Comparison of ENCODE assay signal across 8 cellular contexts in genomic region chr17:82592751-82593589, GRCh38. TPM values are rescaled to one million over a fixed set of nuclear protein-coding genes. Genes with fewer than 3 reads are reported as not detected.
A peak's percentile ranks its signal among the peaks of the same experiment; 100 is the strongest.
DNase-seq lines count a peak whose midpoint lies in the region; ATAC-seq and TF ChIP-seq lines count a peak whose summit lies in the region.

No MANE protein-coding gene starts in this region.

- no peak overlapping the region for H2AFZ ChIP-seq in Loucy (ENCODE audit: low read length)

- H3K79me2 ChIP-seq in Loucy (ENCODE audit: insufficient read depth, low read length): peaks cover 25% of the 10 kb centered on the region

- H3K4me2 ChIP-seq in Loucy (ENCODE audit: low read depth, low read length, poor library complexity, severe bottlenecking): peak overlapping the region; percentile 98

- TF ChIP-seq CTCF in CD8-positive, alpha-beta T cell (IDR thresholded peaks at IDR 0.05): no peak
- TF ChIP-seq CTCF in Loucy (conservative IDR thresholded peaks at IDR 0.05; ENCODE audit: low read length) (no peak), prostate gland (IDR thresholded peaks at IDR 0.05) (no peak), vagina (IDR thresholded peaks at IDR 0.05) (no peak)

- H3K9me3 Mint-ChIP-seq in CD8-positive, alpha-beta T cell: no peaks in the 10 kb centered on the region

- peak overlapping the region; percentile 74 for H3K4me3 Mint-ChIP-seq in CD8-positive, alpha-beta T cell

- no peaks in the 10 kb centered on the region for H3K27me3 Mint-ChIP-seq in CD8-positive, alpha-beta T cell (ENCODE audit: low read depth)

- H3K9me3 ChIP-seq in CD8-positive, alpha-beta T cell (ENCODE audit: low read length): no peaks in the 10 kb centered on the region
- H3K9me3 ChIP-seq in Loucy (ENCODE audit: insufficient read depth, low read depth, low read length) (no peaks in the 10 kb centered on the region), prostate gland (no peaks in the 10 kb centered on the region), vagina (no peaks in the 10 kb centered on the region)

- peaks cover 6% of the 10 kb centered on the region for H3K36me3 ChIP-seq in CD8-positive, alpha-beta T cell (ENCODE audit: insufficient read depth, low read length)
- peaks cover 27% of the 10 kb centered on the region for H3K36me3 ChIP-seq in Loucy (ENCODE audit: insufficient read depth, low read length)
- H3K36me3 ChIP-seq in prostate gland: peaks cover 0 to 1% of the 10 kb centered on the region in 2 donors
- peaks cover 0 to 22% of the 10 kb centered on the region in 2 donors for H3K36me3 ChIP-seq in vagina

- H3K36me3 Mint-ChIP-seq in CD8-positive, alpha-beta T cell: peaks cover 15% of the 10 kb centered on the region

- intact Hi-C loops in CD8-positive, alpha-beta T cell (cut with DNase I, micrococcal nuclease): loop anchor here (1.0 to 5.0 kb wide), 3 partner anchors 54 to 76 kb away; partner anchors contain the start of genes FOXK2 (in 1 of the 2) and WDR45B (in 1 of the 2)
- intact Hi-C loops in left ventricle myocardium superior (cut with micrococcal nuclease): no loop called here
- intact Hi-C loops in prostate gland (cut with DNase I): no loop called here
- intact Hi-C loops in vagina (cut with DNase I): no loop called here

- H3K9ac ChIP-seq in Loucy (ENCODE audit: low read depth, low read length, poor library complexity, severe bottlenecking): peak overlapping the region; percentile 96

- H4K20me1 ChIP-seq in Loucy (ENCODE audit: insufficient read depth, low read length, poor library complexity, severe bottlenecking): no peaks in the 10 kb centered on the region

- 9% methylated on average over 30 of the region's 30 CpGs for WGBS in prostate gland

- POLR2A ChIA-PET in CD8-positive, alpha-beta T cell (lab: Charles Lee): interaction anchor here (0.6 kb wide), 1 partner anchor 612 kb away, joined by 6 read pairs; no protein-coding TSS in a partner anchor

- ATAC-seq in CD8-positive, alpha-beta T cell: peak; percentile 41
- peak; percentile 52 for ATAC-seq in left ventricle myocardium superior
- ATAC-seq in HG02642 (IDR thresholded peaks at IDR 0.05; ENCODE audit: poor library complexity, unreplicated experiment): no peak

- no peaks in the 10 kb centered on the region for H3K27me3 ChIP-seq in CD8-positive, alpha-beta T cell (ENCODE audit: insufficient read depth, low read length)
- H3K27me3 ChIP-seq in Loucy (ENCODE audit: insufficient read depth, low read length, poor library complexity, severe bottlenecking): no peaks in the 10 kb centered on the region
- H3K27me3 ChIP-seq in prostate gland (replicated peaks; ENCODE audit: insufficient read depth): no peaks in the 10 kb centered on the region
- no peaks in the 10 kb centered on the region for H3K27me3 ChIP-seq in vagina

- H3K4me3 ChIP-seq in CD8-positive, alpha-beta T cell (ENCODE audit: low read depth, low read length): peak overlapping the region; percentile 76
- H3K4me3 ChIP-seq in Loucy (ENCODE audit: low read length, poor library complexity, severe bottlenecking) (peak overlapping the region; percentile 84), prostate gland (peak overlapping the region; percentile 46 to 50), vagina (peak overlapping the region; percentile 62 to 76)

- TF ChIP-seq POLR2A in prostate gland (IDR thresholded peaks at IDR 0.05) (no peak), vagina (IDR thresholded peaks at IDR 0.05) (no peak)

- DNase-seq in CD8-positive, alpha-beta T cell: peak; percentile 28 to 77 (median 55)
- DNase-seq in T follicular helper cell (ENCODE audit: low read depth) (peak; percentile 59), amygdala (lab: John Stamatoyannopoulos, UW) (peak in 51 of 56 donors; percentile 32 to 98 (median 77)), left ventricle myocardium superior (peak; percentile 68), prostate gland (ENCODE audit: low spot score) (peak; percentile 81), vagina (ENCODE audit: extremely low spot score in 2 of 2) (no peak)

- H3K4me1 Mint-ChIP-seq in CD8-positive, alpha-beta T cell (ENCODE audit: low read depth): peaks cover 33% of the 10 kb centered on the region

- H3K9me2 ChIP-seq in Loucy (replicated peaks; ENCODE audit: low read depth, low read length): no peaks in the 10 kb centered on the region

- peak overlapping the region; percentile 52 for H3K27ac ChIP-seq in CD8-positive, alpha-beta T cell (ENCODE audit: low read depth, low read length)
- H3K27ac ChIP-seq in prostate gland (peak overlapping the region; percentile 95 to 96), vagina (peak overlapping the region; percentile 97)

- H3K27ac Mint-ChIP-seq in CD8-positive, alpha-beta T cell: peak overlapping the region; percentile 89

- H3F3A ChIP-seq in Loucy (ENCODE audit: low read depth): peaks cover 22% of the 10 kb centered on the region

- CTCF ChIA-PET in CD8-positive, alpha-beta T cell (lab: Charles Lee): interaction anchor here (1.2 kb wide), 1 partner anchor 43 kb away, joined by 3 read pairs; no protein-coding TSS in a partner anchor

- peaks cover 37% of the 10 kb centered on the region for H3K4me1 ChIP-seq in CD8-positive, alpha-beta T cell (ENCODE audit: insufficient read depth, low read length)
- peaks cover 47% of the 10 kb centered on the region for H3K4me1 ChIP-seq in Loucy (ENCODE audit: insufficient read depth, low read length, poor library complexity, severe bottlenecking)
- peaks cover 11% of the 10 kb centered on the region for H3K4me1 ChIP-seq in prostate gland (replicated peaks)
- peaks cover 44% of the 10 kb centered on the region for H3K4me1 ChIP-seq in vagina

RNA-seq across cellular contexts. Expression of gene WDR45B, which starts 55.3 kb away (rescaled TPM):
- total RNA-seq in CD8-positive, alpha-beta T cell: 100 to 1,000 TPM; 103 to 107 TPM
- total RNA-seq in left ventricle myocardium superior (37.3 TPM), prostate gland (100 to 1,000 TPM in 1 of 2 donors, 10 to 100 TPM in 1; 97.8 to 146 TPM), vagina (86.4 TPM)

Comparison
In these comparisons a context has a peak if more than half of its experiments do, and no peak if none do; other contexts are left out.
1. DNase-seq: peak in CD8-positive, alpha-beta T cell (7 of 7), T follicular helper cell (single experiment), amygdala (51 of 56), left ventricle myocardium superior (single experiment) and prostate gland (single experiment); none in vagina (0 of 2).
2. intact Hi-C loops: an anchor here in CD8-positive, alpha-beta T cell (1.0 to 5.0 kb wide); none called in left ventricle myocardium superior, prostate gland and vagina.
3. Peak in every context shown above with its lines, with median percentiles within 50 percentile points of each other: H3K27ac ChIP-seq and H3K4me3 ChIP-seq.